ENCODE assay signal across 15 cellular contexts in the genomic region with DNA sequence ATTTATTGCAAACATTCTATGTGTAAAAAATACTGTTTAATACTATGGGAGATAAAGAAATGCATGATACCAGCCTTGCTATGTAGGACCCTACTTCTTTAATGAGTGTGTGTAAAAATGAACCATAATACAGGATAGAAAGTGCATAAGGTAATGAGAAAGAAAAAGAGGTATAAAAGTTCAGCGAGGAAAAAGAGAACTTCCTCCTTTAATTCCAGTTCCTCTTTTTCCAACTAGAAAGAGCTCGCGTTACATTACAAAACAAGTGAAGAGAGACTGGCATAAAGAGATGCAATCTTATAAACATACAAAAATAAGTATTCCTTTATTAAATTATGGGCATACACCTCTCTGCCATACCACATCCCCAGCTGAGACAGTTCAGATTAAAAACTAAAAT.
DNase-seq lines count a peak whose midpoint lies in the region; ATAC-seq and TF ChIP-seq lines count a peak whose summit lies in the region.
"Had no signal": no experiment of that assay in that cellular context is flagged by ENCODE, and none has a peak within 500 bp of the region (broad histone marks: within the 10 kb centered on the region; RNA-seq: fewer than 3 reads in every experiment).

No MANE protein-coding gene starts in this region.

- intact Hi-C loops in thyroid gland (cut with DNase I): no loop called here

- no peak overlapping the region for H3K4me3 ChIP-seq in thyroid gland (replicated peaks in 1 of 3)
- H3K4me3 ChIP-seq in coronary artery: no peak overlapping the region

- H3K36me3 Mint-ChIP-seq in IgD-negative memory B cell (peaks cover 8% of the 10 kb centered on the region), naive B cell (peaks cover 1 to 3% of the 10 kb centered on the region in 2 donors)

- H3K36me3 ChIP-seq in thyroid gland: no peaks in the 10 kb centered on the region

- TF ChIP-seq CTCF in thyroid gland (IDR thresholded peaks at IDR 0.05) (no peak), coronary artery (IDR thresholded peaks at IDR 0.05) (no peak)

- no peak for TF ChIP-seq POLR2A in thyroid gland (IDR thresholded peaks at IDR 0.05)

- no peaks in the 10 kb centered on the region for H3K27me3 Mint-ChIP-seq in IgD-negative memory B cell
- no peaks in the 10 kb centered on the region for H3K27me3 Mint-ChIP-seq in naive B cell
- H3K27me3 Mint-ChIP-seq: naive thymus-derived CD8-positive, alpha-beta T cell had no signal

- H3K9me3 ChIP-seq in thyroid gland: no peaks in the 10 kb centered on the region

- H3K27ac Mint-ChIP-seq in IgD-negative memory B cell: peak overlapping the region in 2 of 3 donors; percentile 1 to 11
- peak overlapping the region in 5 of 6 donors; percentile 1 to 82 (median 21) for H3K27ac Mint-ChIP-seq in naive B cell

- no peaks in the 10 kb centered on the region for H3K9me3 Mint-ChIP-seq in IgD-negative memory B cell
- H3K9me3 Mint-ChIP-seq in naive B cell: no peaks in the 10 kb centered on the region
- H3K9me3 Mint-ChIP-seq: naive thymus-derived CD8-positive, alpha-beta T cell had no signal

- H3K27ac ChIP-seq in thyroid gland (no peak overlapping the region), coronary artery (no peak overlapping the region)

- H3K27me3 ChIP-seq in thyroid gland: no peaks in the 10 kb centered on the region

- H3K4me1 Mint-ChIP-seq in IgD-negative memory B cell (peaks cover 33 to 40% (median 33%) of the 10 kb centered on the region in 3 donors), naive B cell (peaks cover 18 to 23% (median 23%) of the 10 kb centered on the region in 3 donors)

- peak; percentile 55 for ATAC-seq in GM18867 (IDR thresholded peaks at IDR 0.05; ENCODE audit: unreplicated experiment)
- peak; percentile 81 to 89 for ATAC-seq in naive B cell (ENCODE audit: low read depth in 2 of 2)
- ATAC-seq: naive thymus-derived CD8-positive, alpha-beta T cell; Panc1 had no signal

- DNase-seq in SIG-M5 (lab: John Stamatoyannopoulos, UW): peak; percentile 26
- DNase-seq in naive B cell: peak; percentile 36
- DNase-seq in thyroid gland: no peak
- DNase-seq in NCI-H1105 (lab: John Stamatoyannopoulos, UW): no peak
- DNase-seq in coronary artery (ENCODE audit: low spot score): no peak
- DNase-seq in activated CD4-positive, alpha-beta T cell treated with anti-CD3 and anti-CD28 coated beads for 4 hours: no peak
- DNase-seq: activated CD4-positive, alpha-beta T cell treated with anti-CD3 and anti-CD28 coated beads for 48 hours; activated T-cell treated with anti-CD3 and anti-CD28 coated beads for 4 hours; C1 segment of cervical spinal cord; central memory CD4-positive, alpha-beta T cell; DMS79 treated with DMSO at 0.1 percent for 48 hours; naive thymus-derived CD8-positive, alpha-beta T cell had no signal

- peaks cover 0 to 9% of the 10 kb centered on the region in 2 donors for H3K4me1 ChIP-seq in thyroid gland

- H3K4me3 Mint-ChIP-seq in IgD-negative memory B cell (peak overlapping the region in 1 of 4 donors; percentile 21), naive B cell (peak overlapping the region in 5 of 8 donors; percentile 14 to 61 (median 28))

- 92% methylated on average over 3 of the region's 3 CpGs for WGBS in thyroid gland, 2 donors

Comparison
In these comparisons a context has a peak if more than half of its experiments do, and no peak if none do; other contexts are left out.
1. DNase-seq: peak in SIG-M5 (single experiment) and naive B cell (single experiment); none in thyroid gland (0 of 2), NCI-H1105 (single experiment), coronary artery (single experiment) and activated CD4-positive, alpha-beta T cell treated with anti-CD3 and anti-CD28 coated beads for 4 hours (0 of 2).